ENCODE assay signal across 1 cellular context in genomic region chr1:232283864-232284263, GRCh38.
TF ChIP-seq lines count a peak whose summit lies in the region.

No MANE protein-coding gene starts in this region.

TF ChIP-seq in HEK293, 187 proteins besides CTCF, POLR2A, EP300 and RAD21 (continued from another document and continues in another):
- peak; percentile 50; the same call in 1 of the 2 replicates for TF ChIP-seq ZBTB44 (tag by site-specific recombination; IDR thresholded peaks at IDR 0.05)
- TF ChIP-seq ZNF211 (tag by site-specific recombination; IDR thresholded peaks at IDR 0.05; ENCODE audit: low read depth) = no peak
- TF ChIP-seq REPIN1 (tag by site-specific recombination; IDR thresholded peaks at IDR 0.05; ENCODE audit: low read depth) = no peak
- TF ChIP-seq ZNF239 (tag by site-specific recombination; IDR thresholded peaks at IDR 0.05) = no peak
- no peak for TF ChIP-seq ZNF548 (tag by site-specific recombination; IDR thresholded peaks at IDR 0.05)
- no peak for TF ChIP-seq YY2 (tag by site-specific recombination; IDR thresholded peaks at IDR 0.05)
- TF ChIP-seq ZNF626 (tag by site-specific recombination; IDR thresholded peaks at IDR 0.05) = no peak
- peak; percentile 60 for TF ChIP-seq PRDM6 (tag by site-specific recombination; IDR thresholded peaks at IDR 0.05)
- no peak for TF ChIP-seq ZNF146 (tag by site-specific recombination; IDR thresholded peaks at IDR 0.05)
- TF ChIP-seq ZNF133 (tag by site-specific recombination; IDR thresholded peaks at IDR 0.05) = no peak
- TF ChIP-seq ZNF362 (tag by site-specific recombination; IDR thresholded peaks at IDR 0.05) = no peak
- peak; percentile 88; the same call in 1 of the 2 replicates for TF ChIP-seq ZNF580 (tag by site-specific recombination; IDR thresholded peaks at IDR 0.05)
- no peak for TF ChIP-seq KLF9 (tag by site-specific recombination; IDR thresholded peaks at IDR 0.05; ENCODE audit: low read depth)
- TF ChIP-seq MZF1 (tag by site-specific recombination; IDR thresholded peaks at IDR 0.05; ENCODE audit: borderline replicate concordance) = peak; percentile 70; the same call in 1 of the 2 replicates
- no peak for TF ChIP-seq SALL2 (tag by site-specific recombination; IDR thresholded peaks at IDR 0.05; ENCODE audit: borderline replicate concordance)
- TF ChIP-seq ZNF18 (tag by site-specific recombination; IDR thresholded peaks at IDR 0.05) = peak; percentile 66
- TF ChIP-seq ZNF692 (tag by site-specific recombination; IDR thresholded peaks at IDR 0.05) = peak; percentile 32; the same call in 1 of the 2 replicates
- TF ChIP-seq ZBTB49 (tag by site-specific recombination; IDR thresholded peaks at IDR 0.05; ENCODE audit: low read depth) = no peak
- TF ChIP-seq ZBTB8A (tag by site-specific recombination; IDR thresholded peaks at IDR 0.05) = peak; percentile 45; the same call in 1 of the 2 replicates
- no peak for TF ChIP-seq ZNF266 (tag by site-specific recombination; IDR thresholded peaks at IDR 0.05; ENCODE audit: low read depth)
- no peak; the same call in 1 of the 2 replicates for TF ChIP-seq ZNF501 (tag by site-specific recombination; IDR thresholded peaks at IDR 0.05)
- TF ChIP-seq OVOL3 (tag by site-specific recombination; IDR thresholded peaks at IDR 0.05) = 0 out of 2 replicates have a peak, but pooled peaks have one; percentile 46
- TF ChIP-seq ZNF776 (tag by site-specific recombination; IDR thresholded peaks at IDR 0.05; ENCODE audit: borderline replicate concordance) = no peak
- no peak for TF ChIP-seq KLF17 (tag by site-specific recombination; IDR thresholded peaks at IDR 0.05)
- no peak for TF ChIP-seq ZNF792 (tag by site-specific recombination; IDR thresholded peaks at IDR 0.05)
- no peak for TF ChIP-seq ZNF837 (tag by site-specific recombination; IDR thresholded peaks at IDR 0.05)
- TF ChIP-seq ZNF292 (tag by site-specific recombination; IDR thresholded peaks at IDR 0.05; ENCODE audit: borderline replicate concordance, low read depth) = no peak
- peak; percentile 45; the same call in 1 of the 2 replicates for TF ChIP-seq ZEB2 (tag by site-specific recombination; IDR thresholded peaks at IDR 0.05)
- no peak for TF ChIP-seq ZNF280C (tag by site-specific recombination; IDR thresholded peaks at IDR 0.05)
- TF ChIP-seq OSR2 (tag by site-specific recombination; IDR thresholded peaks at IDR 0.05) = peak; percentile 79
- TF ChIP-seq ZBTB20 (tag by site-specific recombination; IDR thresholded peaks at IDR 0.05) = peak; percentile 28; the same call in 1 of the 2 replicates
- no peak for TF ChIP-seq TSHZ1 (tag by site-specific recombination; IDR thresholded peaks at IDR 0.05; ENCODE audit: borderline replicate concordance)
- TF ChIP-seq ZNF777 (tag by site-specific recombination; IDR thresholded peaks at IDR 0.05; ENCODE audit: borderline replicate concordance) = no peak
- no peak for TF ChIP-seq KLF8 (tag by site-specific recombination; IDR thresholded peaks at IDR 0.05)
- TF ChIP-seq HIC1 (tag by site-specific recombination; IDR thresholded peaks at IDR 0.05) = no peak
- TF ChIP-seq TRIM28 (IDR thresholded peaks at IDR 0.05; ENCODE audit: borderline replicate concordance, low read length) = peak; percentile 79
- peak; percentile 72; the same call in 1 of the 2 replicates for TF ChIP-seq ZNF423 (tag by site-specific recombination; IDR thresholded peaks at IDR 0.05)
- peak; percentile 29; the same call in 1 of the 2 replicates for TF ChIP-seq IKZF3 (tag by site-specific recombination; IDR thresholded peaks at IDR 0.05)
- TF ChIP-seq ZNF76 (tag by site-specific recombination; IDR thresholded peaks at IDR 0.05; ENCODE audit: borderline replicate concordance, low read depth) = peak; percentile 78; the same call in 1 of the 2 replicates
- no peak; the same call in 1 of the 2 replicates for TF ChIP-seq SCRT2 (tag by site-specific recombination; IDR thresholded peaks at IDR 0.05)
